ENCODE assay signal across 23 cellular contexts in genomic region chr2:238167761-238168160, GRCh38. TPM values are rescaled to one million over a fixed set of nuclear protein-coding genes. Genes with fewer than 3 reads are reported as not detected.
DNase-seq lines count a peak whose midpoint lies in the region; ATAC-seq and TF ChIP-seq lines count a peak whose summit lies in the region.
"Had no signal": no experiment of that assay in that cellular context is flagged by ENCODE, and none has a peak within 500 bp of the region (broad histone marks: within the 10 kb centered on the region; RNA-seq: fewer than 3 reads in every experiment).

No MANE protein-coding gene starts in this region.

- no peaks in the 10 kb centered on the region for H3K4me1 Mint-ChIP-seq in activated CD8-positive, alpha-beta T cell treated with anti-CD3 and anti-CD28 coated beads, Interleukin-2, amount 10 ng/mL, durations not matched to agents 7 days and 5 days (ENCODE audit: low read depth)
- no peaks in the 10 kb centered on the region for H3K4me1 Mint-ChIP-seq in activated CD8-positive, alpha-beta T cell treated with anti-CD3 and anti-CD28 coated beads for 36 hours (ENCODE audit: low read depth)
- no peaks in the 10 kb centered on the region for H3K4me1 Mint-ChIP-seq in activated T-helper 1 cell treated with anti-CD3 and anti-CD28 coated beads, Interleukin-12 subunit alpha, Interleukin-12 subunit beta, Interleukin-2, Interleukin-4 antibody, amounts not matched to agents 30 ng/mL and 10 ng/mL and 1 ng/mL, durations not matched to agents 14 hours and 24 hours and 36 hours (ENCODE audit: low read depth)
- H3K4me1 Mint-ChIP-seq in activated naive CD8-positive, alpha-beta T cell treated with anti-CD3 and anti-CD28 coated beads, Interleukin-2, amount 50 U/mL, for 24 hours, result peaks cover 6% of the 10 kb centered on the region

- peaks cover 62 to 88% of the 10 kb centered on the region in 2 donors for H3K4me1 ChIP-seq in thyroid gland

- DNase-seq in activated CD8-positive, alpha-beta T cell treated with anti-CD3 and anti-CD28 coated beads, Interleukin-2, amount 10 ng/mL, durations not matched to agents 7 days and 5 days, result no peak
- DNase-seq in activated CD8-positive, alpha-beta T cell treated with anti-CD3 and anti-CD28 coated beads for 36 hours, result no peak
- no peak for DNase-seq in activated T-helper 1 cell treated with anti-CD3 and anti-CD28 coated beads, Interleukin-12 subunit alpha, Interleukin-12 subunit beta, Interleukin-2, Interleukin-4 antibody, amounts not matched to agents 30 ng/mL and 10 ng/mL and 1 ng/mL, durations not matched to agents 14 hours and 24 hours and 36 hours (ENCODE audit: low spot score)
- DNase-seq in fibroblast of the conjunctiva (ENCODE audit: low read depth) (peak; percentile 42), thyroid gland (no peak), cerebellar cortex (ENCODE audit: low spot score) (no peak)
- no peak for DNase-seq in activated naive CD8-positive, alpha-beta T cell treated with anti-CD3 and anti-CD28 coated beads, Interleukin-2, amount 50 U/mL, for 24 hours
- DNase-seq: 8988T; CD4-positive, alpha-beta memory T cell; dermis blood vessel endothelial cell; DMS79 treated with DMSO at 0.1 percent for 48 hours; kidney glomerular epithelial cell; NCI-H1048; NCI-H748 treated with DMSO at 0.1 percent for 48 hours; stimulated activated CD4-positive, alpha-beta T cell treated with anti-CD3 and anti-CD28 coated beads, Interleukin-4, amount 100 ng/mL, for 24 hours; stimulated activated CD8-positive, alpha-beta memory T cell treated with anti-CD3 and anti-CD28 coated beads, Interleukin-4, amount 100 ng/mL, for 48 hours; transverse colon had no signal

- H3K27me3 Mint-ChIP-seq in activated CD8-positive, alpha-beta T cell treated with anti-CD3 and anti-CD28 coated beads, Interleukin-2, amount 10 ng/mL, durations not matched to agents 7 days and 5 days (ENCODE audit: low read depth), result peaks cover 16% of the 10 kb centered on the region
- peaks cover 9% of the 10 kb centered on the region for H3K27me3 Mint-ChIP-seq in activated CD8-positive, alpha-beta T cell treated with anti-CD3 and anti-CD28 coated beads for 36 hours
- peaks cover 11% of the 10 kb centered on the region for H3K27me3 Mint-ChIP-seq in activated T-helper 1 cell treated with anti-CD3 and anti-CD28 coated beads, Interleukin-12 subunit alpha, Interleukin-12 subunit beta, Interleukin-2, Interleukin-4 antibody, amounts not matched to agents 30 ng/mL and 10 ng/mL and 1 ng/mL, durations not matched to agents 14 hours and 24 hours and 36 hours (ENCODE audit: insufficient read depth)
- H3K27me3 Mint-ChIP-seq in activated naive CD8-positive, alpha-beta T cell treated with anti-CD3 and anti-CD28 coated beads, Interleukin-2, amount 50 U/mL, for 24 hours, result peaks cover 17% of the 10 kb centered on the region

- no peak overlapping the region for H3K4me3 ChIP-seq in thyroid gland (replicated peaks in 1 of 3)
- H3K4me3 ChIP-seq: hepatocyte, transverse colon had no signal

- POLR2A ChIA-PET in activated CD8-positive, alpha-beta T cell treated with anti-CD3 and anti-CD28 coated beads, Interleukin-2, amount 10 ng/mL, durations not matched to agents 7 days and 5 days (lab: Charles Lee), result interaction anchor here (1.3 kb wide), 1 partner anchor 29 kb away, joined by 6 read pairs; the partner anchor contains the start of gene KLHL30
- POLR2A ChIA-PET in activated CD8-positive, alpha-beta T cell treated with anti-CD3 and anti-CD28 coated beads for 36 hours (lab: Charles Lee), result interaction anchor here (0.8 to 1.3 kb wide), 3 partner anchors 8 to 68 kb away, joined by 3 read pairs; no protein-coding TSS in a partner anchor

- H3K9me3 Mint-ChIP-seq in activated CD8-positive, alpha-beta T cell treated with anti-CD3 and anti-CD28 coated beads, Interleukin-2, amount 10 ng/mL, durations not matched to agents 7 days and 5 days (ENCODE audit: insufficient read depth), result no peaks in the 10 kb centered on the region
- H3K9me3 Mint-ChIP-seq in activated CD8-positive, alpha-beta T cell treated with anti-CD3 and anti-CD28 coated beads for 36 hours, result no peaks in the 10 kb centered on the region
- no peaks in the 10 kb centered on the region for H3K9me3 Mint-ChIP-seq in activated T-helper 1 cell treated with anti-CD3 and anti-CD28 coated beads, Interleukin-12 subunit alpha, Interleukin-12 subunit beta, Interleukin-2, Interleukin-4 antibody, amounts not matched to agents 30 ng/mL and 10 ng/mL and 1 ng/mL, durations not matched to agents 14 hours and 24 hours and 36 hours
- no peaks in the 10 kb centered on the region for H3K9me3 Mint-ChIP-seq in activated naive CD8-positive, alpha-beta T cell treated with anti-CD3 and anti-CD28 coated beads, Interleukin-2, amount 50 U/mL, for 24 hours
- H3K9me3 Mint-ChIP-seq: CD4-positive, alpha-beta memory T cell; IgD-negative memory B cell had no signal

- intact Hi-C loops in activated CD8-positive, alpha-beta T cell treated with anti-CD3 and anti-CD28 coated beads for 36 hours (cut with micrococcal nuclease), result no loop called here
- intact Hi-C loops in activated T-helper 1 cell treated with anti-CD3 and anti-CD28 coated beads, Interleukin-12 subunit alpha, Interleukin-12 subunit beta, Interleukin-2, Interleukin-4 antibody, amounts not matched to agents 30 ng/mL and 10 ng/mL and 1 ng/mL, durations not matched to agents 14 hours and 24 hours and 36 hours (cut with micrococcal nuclease), result no loop called here
- intact Hi-C loops in thyroid gland (cut with DNase I), result no loop called here

- no peak for ATAC-seq in activated CD8-positive, alpha-beta T cell treated with anti-CD3 and anti-CD28 coated beads, Interleukin-2, amount 10 ng/mL, durations not matched to agents 7 days and 5 days
- no peak for ATAC-seq in activated CD8-positive, alpha-beta T cell treated with anti-CD3 and anti-CD28 coated beads for 36 hours
- ATAC-seq in GM21619 (IDR thresholded peaks at IDR 0.05; ENCODE audit: unreplicated experiment), result no peak
- no peak for ATAC-seq in activated naive CD8-positive, alpha-beta T cell treated with anti-CD3 and anti-CD28 coated beads, Interleukin-2, amount 50 U/mL, for 24 hours
- ATAC-seq: esophagus mucosa had no signal

- H3K36me3 ChIP-seq in thyroid gland, result peaks cover 14 to 20% of the 10 kb centered on the region in 2 donors

- H3K27me3 ChIP-seq in thyroid gland, result no peaks in the 10 kb centered on the region

- H3K9me3 ChIP-seq in thyroid gland, result no peaks in the 10 kb centered on the region
- H3K9me3 ChIP-seq: transverse colon had no signal

- H3K27ac Mint-ChIP-seq in activated CD8-positive, alpha-beta T cell treated with anti-CD3 and anti-CD28 coated beads, Interleukin-2, amount 10 ng/mL, durations not matched to agents 7 days and 5 days, result peak overlapping the region; percentile 15
- no peak overlapping the region for H3K27ac Mint-ChIP-seq in activated CD8-positive, alpha-beta T cell treated with anti-CD3 and anti-CD28 coated beads for 36 hours
- peak overlapping the region; percentile 34 for H3K27ac Mint-ChIP-seq in activated T-helper 1 cell treated with anti-CD3 and anti-CD28 coated beads, Interleukin-12 subunit alpha, Interleukin-12 subunit beta, Interleukin-2, Interleukin-4 antibody, amounts not matched to agents 30 ng/mL and 10 ng/mL and 1 ng/mL, durations not matched to agents 14 hours and 24 hours and 36 hours
- H3K27ac Mint-ChIP-seq in activated naive CD8-positive, alpha-beta T cell treated with anti-CD3 and anti-CD28 coated beads, Interleukin-2, amount 50 U/mL, for 24 hours, result no peak overlapping the region
- H3K27ac Mint-ChIP-seq: CD4-positive, alpha-beta memory T cell; IgD-negative memory B cell had no signal

- H3K4me3 Mint-ChIP-seq in activated CD8-positive, alpha-beta T cell treated with anti-CD3 and anti-CD28 coated beads, Interleukin-2, amount 10 ng/mL, durations not matched to agents 7 days and 5 days, result no peak overlapping the region
- no peak overlapping the region for H3K4me3 Mint-ChIP-seq in activated CD8-positive, alpha-beta T cell treated with anti-CD3 and anti-CD28 coated beads for 36 hours
- H3K4me3 Mint-ChIP-seq in activated T-helper 1 cell treated with anti-CD3 and anti-CD28 coated beads, Interleukin-12 subunit alpha, Interleukin-12 subunit beta, Interleukin-2, Interleukin-4 antibody, amounts not matched to agents 30 ng/mL and 10 ng/mL and 1 ng/mL, durations not matched to agents 14 hours and 24 hours and 36 hours, result no peak overlapping the region
- no peak overlapping the region for H3K4me3 Mint-ChIP-seq in activated naive CD8-positive, alpha-beta T cell treated with anti-CD3 and anti-CD28 coated beads, Interleukin-2, amount 50 U/mL, for 24 hours
- H3K4me3 Mint-ChIP-seq: CD4-positive, alpha-beta memory T cell; IgD-negative memory B cell had no signal

- peak overlapping the region in 2 of 3 donors; percentile 29 to 78 for H3K27ac ChIP-seq in thyroid gland
- H3K27ac ChIP-seq: hepatocyte had no signal

- no peak for TF ChIP-seq POLR2A in thyroid gland (IDR thresholded peaks at IDR 0.05)

- CTCF ChIA-PET in activated CD8-positive, alpha-beta T cell treated with anti-CD3 and anti-CD28 coated beads, Interleukin-2, amount 10 ng/mL, durations not matched to agents 7 days and 5 days (lab: Charles Lee), result no interaction called here
- CTCF ChIA-PET in activated CD8-positive, alpha-beta T cell treated with anti-CD3 and anti-CD28 coated beads for 36 hours (lab: Charles Lee), result no interaction called here

- peaks cover 21% of the 10 kb centered on the region for H3K36me3 Mint-ChIP-seq in activated CD8-positive, alpha-beta T cell treated with anti-CD3 and anti-CD28 coated beads, Interleukin-2, amount 10 ng/mL, durations not matched to agents 7 days and 5 days (ENCODE audit: low read depth)
- H3K36me3 Mint-ChIP-seq in activated CD8-positive, alpha-beta T cell treated with anti-CD3 and anti-CD28 coated beads for 36 hours (ENCODE audit: low read depth), result peaks cover 12% of the 10 kb centered on the region
- peaks cover 15% of the 10 kb centered on the region for H3K36me3 Mint-ChIP-seq in activated T-helper 1 cell treated with anti-CD3 and anti-CD28 coated beads, Interleukin-12 subunit alpha, Interleukin-12 subunit beta, Interleukin-2, Interleukin-4 antibody, amounts not matched to agents 30 ng/mL and 10 ng/mL and 1 ng/mL, durations not matched to agents 14 hours and 24 hours and 36 hours (ENCODE audit: low read depth)
- peaks cover 23% of the 10 kb centered on the region for H3K36me3 Mint-ChIP-seq in activated naive CD8-positive, alpha-beta T cell treated with anti-CD3 and anti-CD28 coated beads, Interleukin-2, amount 50 U/mL, for 24 hours (ENCODE audit: low read depth)

- TF ChIP-seq CTCF in activated CD8-positive, alpha-beta T cell treated with anti-CD3 and anti-CD28 coated beads for 36 hours (IDR thresholded peaks at IDR 0.05), result no peak
- TF ChIP-seq CTCF in thyroid gland (IDR thresholded peaks at IDR 0.05), result no peak

- 86 to 89% methylated on average over 6 to 8 of the region's 8 CpGs for WGBS in thyroid gland, 2 donors

RNA-seq across cellular contexts. Expression of gene ERFE, which starts 9.0 kb away (rescaled TPM):
- total RNA-seq in activated CD8-positive, alpha-beta T cell treated with anti-CD3 and anti-CD28 coated beads, Interleukin-2, amount 10 ng/mL, durations not matched to agents 7 days and 5 days, result under 1 TPM; 0.37 to 0.50 TPM
- 1 to 10 TPM in 1 of 2 experiments, under 1 TPM in 1; 0.99 to 1.0 TPM for total RNA-seq in activated CD8-positive, alpha-beta T cell treated with anti-CD3 and anti-CD28 coated beads for 36 hours
- total RNA-seq in activated T-helper 1 cell treated with anti-CD3 and anti-CD28 coated beads, Interleukin-12 subunit alpha, Interleukin-12 subunit beta, Interleukin-2, Interleukin-4 antibody, amounts not matched to agents 30 ng/mL and 10 ng/mL and 1 ng/mL, durations not matched to agents 14 hours and 24 hours and 36 hours, result 0.20 TPM in 1 of 2 replicates, not detected in the other
- 10 to 100 TPM in 1 of 4 donors, 1 to 10 TPM in 3; 2.8 to 15.3 (median 5.8) TPM for total RNA-seq in thyroid gland
- total RNA-seq: CD4-positive, alpha-beta memory T cell had no signal

RNA-seq across cellular contexts. Expression of gene KLHL30, which starts 29.3 kb away (rescaled TPM):
- total RNA-seq in activated CD8-positive, alpha-beta T cell treated with anti-CD3 and anti-CD28 coated beads, Interleukin-2, amount 10 ng/mL, durations not matched to agents 7 days and 5 days, result not detected
- total RNA-seq in activated CD8-positive, alpha-beta T cell treated with anti-CD3 and anti-CD28 coated beads for 36 hours, result not detected
- total RNA-seq in activated T-helper 1 cell treated with anti-CD3 and anti-CD28 coated beads, Interleukin-12 subunit alpha, Interleukin-12 subunit beta, Interleukin-2, Interleukin-4 antibody, amounts not matched to agents 30 ng/mL and 10 ng/mL and 1 ng/mL, durations not matched to agents 14 hours and 24 hours and 36 hours, result not detected in 2 replicates
- under 1 TPM; 0.20 to 0.67 (median 0.38) TPM for total RNA-seq in thyroid gland
- total RNA-seq: activated CD8-positive, alpha-beta memory T cell treated with anti-CD3 and anti-CD28 coated beads for 36 hours; CD4-positive, alpha-beta memory T cell; dermis blood vessel endothelial cell; hepatocyte; mononuclear cell had no signal

RNA-seq across cellular contexts. Expression of gene ILKAP, which starts 35.7 kb away (rescaled TPM):
- total RNA-seq in activated CD8-positive, alpha-beta T cell treated with anti-CD3 and anti-CD28 coated beads, Interleukin-2, amount 10 ng/mL, durations not matched to agents 7 days and 5 days, result 10 to 100 TPM; 58.3 to 62.7 TPM
- 10 to 100 TPM; 42.1 to 43.3 TPM for total RNA-seq in activated CD8-positive, alpha-beta T cell treated with anti-CD3 and anti-CD28 coated beads for 36 hours
- total RNA-seq in activated T-helper 1 cell treated with anti-CD3 and anti-CD28 coated beads, Interleukin-12 subunit alpha, Interleukin-12 subunit beta, Interleukin-2, Interleukin-4 antibody, amounts not matched to agents 30 ng/mL and 10 ng/mL and 1 ng/mL, durations not matched to agents 14 hours and 24 hours and 36 hours, result 77.3 and 79.9 TPM in 2 replicates
- total RNA-seq in thyroid gland, result 10 to 100 TPM; 33.4 to 52.0 (median 41.0) TPM

Comparison
In these comparisons a context has a peak if more than half of its experiments do, and no peak if none do; other contexts are left out.
1. H3K27ac Mint-ChIP-seq: peak in activated CD8-positive, alpha-beta T cell treated with anti-CD3 and anti-CD28 coated beads, Interleukin-2, amount 10 ng/mL, durations not matched to agents 7 days and 5 days (single experiment) and activated T-helper 1 cell treated with anti-CD3 and anti-CD28 coated beads, Interleukin-12 subunit alpha, Interleukin-12 subunit beta, Interleukin-2, Interleukin-4 antibody, amounts not matched to agents 30 ng/mL and 10 ng/mL and 1 ng/mL, durations not matched to agents 14 hours and 24 hours and 36 hours (single experiment); none in activated CD8-positive, alpha-beta T cell treated with anti-CD3 and anti-CD28 coated beads for 36 hours (single experiment) and activated naive CD8-positive, alpha-beta T cell treated with anti-CD3 and anti-CD28 coated beads, Interleukin-2, amount 50 U/mL, for 24 hours (single experiment).